ENCODE assay signal across 1 cellular context in genomic region chr15:70072479-70072878, GRCh38.
TF ChIP-seq lines count a peak whose summit lies in the region.

No MANE protein-coding gene starts in this region.

TF ChIP-seq in GM12878, 131 proteins besides CTCF, POLR2A, EP300 and RAD21:
- TF ChIP-seq SPI1 (IDR thresholded peaks at IDR 0.05; ENCODE audit: borderline replicate concordance, insufficient read depth, low read depth, low read length), result 0 out of 2 replicates have a peak, but pooled peaks have one; percentile 11
- no peak for TF ChIP-seq ZBTB33 (IDR thresholded peaks at IDR 0.05)
